Comparison of ENCODE assay signal across 22 cellular contexts in genomic region chr9:129646252-129646651, GRCh38. TPM values are rescaled to one million over a fixed set of nuclear protein-coding genes. Genes with fewer than 3 reads are reported as not detected.
DNase-seq lines count a peak whose midpoint lies in the region; ATAC-seq, FAIRE-seq and TF ChIP-seq lines count a peak whose summit lies in the region.
"Had no signal": no experiment of that assay in that cellular context is flagged by ENCODE, and none has a peak within 500 bp of the region (broad histone marks: within the 10 kb centered on the region; RNA-seq: fewer than 3 reads in every experiment).

No MANE protein-coding gene starts in this region.

- no peak for TF ChIP-seq RAD21 in HepG2 (CRISPR knock-in tag; IDR thresholded peaks at IDR 0.05)

- peak overlapping the region; percentile 49 for H3K27ac Mint-ChIP-seq in activated CD4-positive, alpha-beta T cell treated with anti-CD3 and anti-CD28 coated beads for 36 hours
- no peak overlapping the region for H3K27ac Mint-ChIP-seq in neural crest cell (ENCODE audit: unreplicated experiment)
- H3K27ac Mint-ChIP-seq: HFFc6 had no signal

- peaks cover 4% of the 10 kb centered on the region for H3K79me2 ChIP-seq in HepG2 (ENCODE audit: insufficient read depth, low read length)

- H3K4me1 Mint-ChIP-seq in activated CD4-positive, alpha-beta T cell treated with anti-CD3 and anti-CD28 coated beads for 36 hours = peaks cover 2% of the 10 kb centered on the region
- H3K4me1 Mint-ChIP-seq in neural crest cell = peaks cover 22% of the 10 kb centered on the region

- no peak overlapping the region for H3K4me3 ChIP-seq in HepG2 (replicated peaks in 1 of 3; ENCODE audit: insufficient read depth in 1 of 3, low read depth in 2 of 3, low read length in 3 of 3)
- H3K4me3 ChIP-seq in right lobe of liver = no peak overlapping the region
- H3K4me3 ChIP-seq: A549, K562 had no signal

- POLR2A ChIA-PET in activated CD4-positive, alpha-beta T cell treated with anti-CD3 and anti-CD28 coated beads for 36 hours (lab: Charles Lee) = no interaction called here
- POLR2A ChIA-PET in HepG2 (lab: Yijun Ruan, JAX) = no interaction called here

- H3K36me3 Mint-ChIP-seq in activated CD4-positive, alpha-beta T cell treated with anti-CD3 and anti-CD28 coated beads for 36 hours (ENCODE audit: low read depth) = no peaks in the 10 kb centered on the region
- no peaks in the 10 kb centered on the region for H3K36me3 Mint-ChIP-seq in neural crest cell (ENCODE audit: low read depth)

- TF ChIP-seq EP300 in HepG2 (IDR thresholded peaks at IDR 0.05; ENCODE audit: low read depth in 2 of 2, low read length in 2 of 2) = no peak
- TF ChIP-seq EP300 in HepG2 (CRISPR knock-in tag; IDR thresholded peaks at IDR 0.05; ENCODE audit: borderline replicate concordance) = no peak

- no peak overlapping the region for H3K27ac ChIP-seq in HepG2 (ENCODE audit: extremely low read length, insufficient read depth, low read length)
- H3K27ac ChIP-seq in right lobe of liver = no peak overlapping the region
- H3K27ac ChIP-seq: 22Rv1, A549, C4-2B, HL-60 had no signal

- no peak overlapping the region for H3K9ac ChIP-seq in HepG2 (ENCODE audit: insufficient read depth, low read depth, low read length)

- no peak overlapping the region for H2AFZ ChIP-seq in HepG2 (ENCODE audit: low read length)

- in situ Hi-C loops in HepG2 (cut with HindIII; ENCODE audit: extremely low pct_ligation_motif_present, low pct_unique_long_range_greater_than_20kb) = loop anchor here (10.0 kb wide), 1 partner anchor 139 kb away; no protein-coding TSS in a partner anchor

- FAIRE-seq in HepG2 (lab: Jason Lieb, UNC) = no peak
- FAIRE-seq: A549, H1, K562 had no signal

- WGBS in HepG2 (ENCODE audit: low lambda C conversion rate) = 74% methylated on average over 2 of the region's 12 CpGs
- 63% methylated on average over 6 of the region's 12 CpGs for WGBS in right lobe of liver (ENCODE audit: insufficient coverage, low coverage, low lambda C conversion rate, missing lambda C conversion rate)

- CTCF ChIA-PET in activated CD4-positive, alpha-beta T cell treated with anti-CD3 and anti-CD28 coated beads for 36 hours (lab: Charles Lee) = no interaction called here
- CTCF ChIA-PET in HepG2 (lab: Yijun Ruan, JAX; ENCODE audit: low intra/inter-chr PET ratio, low total read pairs) = no interaction called here

- intact Hi-C loops in activated CD4-positive, alpha-beta T cell treated with anti-CD3 and anti-CD28 coated beads for 36 hours (cut with DNase I, micrococcal nuclease) = loop anchor here (10.0 kb wide), 2 partner anchors 79 to 409 kb away; partner anchors contain the start of gene GPR107 (in 1 of the 2)
- intact Hi-C loops in HepG2 (cut with micrococcal nuclease; ENCODE audit: unreplicated experiment) (no loop called here), right lobe of liver (cut with DNase I) (loop anchor here (10.0 kb wide), 1 partner anchor 139 kb away; no protein-coding TSS in a partner anchor)

- TF ChIP-seq POLR2A in HepG2 (IDR thresholded peaks at IDR 0.05; ENCODE audit: insufficient read depth in 1 of 2, low read depth in 2 of 2, low read length in 2 of 2) (no peak), right lobe of liver (IDR thresholded peaks at IDR 0.05) (no peak)

- H3K4me1 ChIP-seq in HepG2 (ENCODE audit: insufficient read depth, low read length) = peaks cover 20% of the 10 kb centered on the region
- peaks cover 0 to 2% (median under 1%) of the 10 kb centered on the region in 4 donors for H3K4me1 ChIP-seq in right lobe of liver

- no peaks in the 10 kb centered on the region for H3K27me3 Mint-ChIP-seq in activated CD4-positive, alpha-beta T cell treated with anti-CD3 and anti-CD28 coated beads for 36 hours
- H3K27me3 Mint-ChIP-seq in neural crest cell (ENCODE audit: low read depth) = no peaks in the 10 kb centered on the region

- no peak overlapping the region for H3K4me3 Mint-ChIP-seq in activated CD4-positive, alpha-beta T cell treated with anti-CD3 and anti-CD28 coated beads for 36 hours
- H3K4me3 Mint-ChIP-seq in neural crest cell = peak overlapping the region; percentile 42
- H3K4me3 Mint-ChIP-seq: HFFc6 had no signal

- peaks cover 5% of the 10 kb centered on the region; the same call in 1 of the 2 replicates for H4K20me1 ChIP-seq in HepG2 (ENCODE audit: insufficient read depth, low read length)

- no peak for TF ChIP-seq CTCF in HepG2 (CRISPR knock-in tag; IDR thresholded peaks at IDR 0.05)
- no peak for TF ChIP-seq CTCF in right lobe of liver (IDR thresholded peaks at IDR 0.05)
- no peak for TF ChIP-seq CTCF in neural crest cell (conservative IDR thresholded peaks at IDR 0.05)

- no peaks in the 10 kb centered on the region for H3K36me3 ChIP-seq in HepG2 (replicated peaks in 1 of 2; ENCODE audit: control insufficient read depth in 1 of 2, insufficient read depth in 2 of 2, low read length in 2 of 2)
- no peaks in the 10 kb centered on the region for H3K36me3 ChIP-seq in right lobe of liver

- no peaks in the 10 kb centered on the region for H3K9me3 ChIP-seq in HepG2 (ENCODE audit: low read length)
- H3K9me3 ChIP-seq in right lobe of liver = no peaks in the 10 kb centered on the region
- H3K9me3 ChIP-seq: A549 had no signal

- no peaks in the 10 kb centered on the region for H3K9me3 Mint-ChIP-seq in activated CD4-positive, alpha-beta T cell treated with anti-CD3 and anti-CD28 coated beads for 36 hours (ENCODE audit: low read depth)
- H3K9me3 Mint-ChIP-seq in neural crest cell = no peaks in the 10 kb centered on the region
- H3K9me3 Mint-ChIP-seq: CD4-positive, alpha-beta memory T cell; HFFc6 had no signal

- ATAC-seq in activated CD4-positive, alpha-beta T cell treated with anti-CD3 and anti-CD28 coated beads for 36 hours = no peak
- ATAC-seq in HepG2 = no peak
- no peak for ATAC-seq in right lobe of liver
- ATAC-seq: A549, K562 had no signal

- peaks cover 10 to 46% of the 10 kb centered on the region in 2 experiments for H3K27me3 ChIP-seq in HepG2 (ENCODE audit: control insufficient read depth in 1 of 2, insufficient read depth in 2 of 2, low read length in 2 of 2)
- H3K27me3 ChIP-seq in right lobe of liver = no peaks in the 10 kb centered on the region

- DNase-seq in activated CD4-positive, alpha-beta T cell treated with anti-CD3 and anti-CD28 coated beads for 36 hours = no peak
- DNase-seq in activated CD4-positive, alpha-beta T cell treated with anti-CD3 and anti-CD28 coated beads for 4 hours = no peak
- DNase-seq in HepG2 (ENCODE audit: low spot score) = no peak
- no peak for DNase-seq in right lobe of liver
- no peak for DNase-seq in neural crest cell (ENCODE audit: low read depth, low spot score)
- no peak for DNase-seq in RKO (ENCODE audit: low spot score)
- DNase-seq in nucleus accumbens (lab: John Stamatoyannopoulos, UW) = no peak
- DNase-seq: AML-193; CD4-positive, alpha-beta memory T cell; DMS153; DMS79 treated with DMSO at 0.1 percent for 48 hours; GF-D8; HCEC 1CT; HFFc6; IMR-90 had no signal

- H3K4me2 ChIP-seq in HepG2 (ENCODE audit: low read depth, low read length) = no peak overlapping the region
- H3K4me2 ChIP-seq: A549 had no signal

- BruUV-seq in HepG2 (replicated peaks; lab: Mats Ljungman, UMichigan) = no TSS peak

RNA-seq across cellular contexts. Expression of gene ASB6, which starts 4.3 kb away (rescaled TPM):
- total RNA-seq in activated CD4-positive, alpha-beta T cell treated with anti-CD3 and anti-CD28 coated beads for 36 hours = 10 to 100 TPM; 13.4 to 15.0 TPM
- total RNA-seq in HepG2 (2016; rRNA removed; fragmentation: Illumina TruSeq; extraction: Trizol) = 8.2 and 8.3 TPM in 2 replicates
- total RNA-seq in HepG2 (2016; cell fraction: cytosol; rRNA removed; fragmentation: Illumina TruSeq; extraction: Trizol; ENCODE audit: low read depth) = 1.6 and 1.8 TPM in 2 replicates
- 6.6 and 9.5 TPM in 2 replicates for total RNA-seq in HepG2 (2016; cell fraction: insoluble cytoplasmic fraction; rRNA removed; fragmentation: Illumina TruSeq; extraction: Trizol)
- 5.0 and 6.5 TPM in 2 replicates for total RNA-seq in HepG2 (2016; cell fraction: membrane; rRNA removed; fragmentation: Illumina TruSeq; extraction: Trizol)
- 7.3 TPM in 2 replicates for total RNA-seq in HepG2 (2016; cell fraction: nucleus; rRNA removed; fragmentation: Illumina TruSeq; extraction: Trizol)
- polyA plus RNA-seq in HepG2 (2011; rRNA removed) = 8.4 and 10.8 TPM in 2 replicates
- 6.1 and 7.8 TPM in 2 replicates for polyA plus RNA-seq in HepG2 (2011; cell fraction: cytosol; rRNA removed)
- polyA plus RNA-seq in HepG2 (2011; cell fraction: nucleus; rRNA removed) = 22.8 and 23.1 TPM in 2 replicates
- polyA plus RNA-seq in HepG2 (2012) = 4.2 and 5.8 TPM in 2 replicates
- polyA plus RNA-seq in HepG2 (2016; cell fraction: cytosol; fragmentation: Illumina TruSeq; extraction: Trizol; ENCODE audit: low read depth) = 1.0 and 1.8 TPM in 2 replicates
- 7.0 and 8.8 TPM in 2 replicates for polyA plus RNA-seq in HepG2 (2016; cell fraction: insoluble cytoplasmic fraction; fragmentation: Illumina TruSeq; extraction: Trizol; ENCODE audit: low read depth)
- polyA plus RNA-seq in HepG2 (2016; cell fraction: membrane; fragmentation: Illumina TruSeq; extraction: Trizol; ENCODE audit: low read depth) = 3.2 TPM in 2 replicates
- 17.2 and 17.7 TPM in 2 replicates for polyA plus RNA-seq in HepG2 (2016; cell fraction: nucleus; fragmentation: Illumina TruSeq; extraction: Trizol; ENCODE audit: insufficient read depth, low read depth)
- 10.0 and 29.3 TPM in 2 replicates for polyA minus RNA-seq in HepG2 (2011; rRNA and poly(A)+ RNA removed; ENCODE audit: low replicate concordance)
- 2.7 and 3.2 TPM in 2 replicates for polyA minus RNA-seq in HepG2 (2011; cell fraction: cytosol; rRNA and poly(A)+ RNA removed)
- 5.0 and 5.6 TPM in 2 replicates for polyA minus RNA-seq in HepG2 (2011; cell fraction: nucleus; rRNA and poly(A)+ RNA removed)
- total RNA-seq in right lobe of liver = 1 to 10 TPM; 4.5 to 9.5 (median 5.4) TPM
- total RNA-seq in neural crest cell = 20.9 and 21.9 TPM in 2 replicates

RNA-seq across cellular contexts. Expression of gene PRRX2, which starts 19.2 kb away (rescaled TPM):
- total RNA-seq in activated CD4-positive, alpha-beta T cell treated with anti-CD3 and anti-CD28 coated beads for 36 hours = under 1 TPM; 0.49 to 0.57 TPM
- total RNA-seq in HepG2 (2016; rRNA removed; fragmentation: Illumina TruSeq; extraction: Trizol) (not detected in 2 replicates), right lobe of liver (not detected), neural crest cell (0.65 and 0.68 TPM in 2 replicates)
- total RNA-seq in HepG2 (2016; cell fraction: cytosol; rRNA removed; fragmentation: Illumina TruSeq; extraction: Trizol; ENCODE audit: low read depth) = not detected in 2 replicates
- total RNA-seq in HepG2 (2016; cell fraction: insoluble cytoplasmic fraction; rRNA removed; fragmentation: Illumina TruSeq; extraction: Trizol) = not detected in 2 replicates
- total RNA-seq in HepG2 (2016; cell fraction: membrane; rRNA removed; fragmentation: Illumina TruSeq; extraction: Trizol) = not detected in 2 replicates
- total RNA-seq in HepG2 (2016; cell fraction: nucleus; rRNA removed; fragmentation: Illumina TruSeq; extraction: Trizol) = not detected in 2 replicates
- 0.05 TPM in 1 of 2 replicates, not detected in the other for polyA plus RNA-seq in HepG2 (2011; rRNA removed)
- not detected in 2 replicates for polyA plus RNA-seq in HepG2 (2011; cell fraction: cytosol; rRNA removed)
- polyA plus RNA-seq in HepG2 (2011; cell fraction: nucleus; rRNA removed) = not detected in 2 replicates
- polyA plus RNA-seq in HepG2 (2012) = not detected in 2 replicates
- not detected in 2 replicates for polyA plus RNA-seq in HepG2 (2016; cell fraction: cytosol; fragmentation: Illumina TruSeq; extraction: Trizol; ENCODE audit: low read depth)
- polyA plus RNA-seq in HepG2 (2016; cell fraction: insoluble cytoplasmic fraction; fragmentation: Illumina TruSeq; extraction: Trizol; ENCODE audit: low read depth) = not detected in 2 replicates
- polyA plus RNA-seq in HepG2 (2016; cell fraction: membrane; fragmentation: Illumina TruSeq; extraction: Trizol; ENCODE audit: low read depth) = not detected in 2 replicates
- not detected in 2 replicates for polyA plus RNA-seq in HepG2 (2016; cell fraction: nucleus; fragmentation: Illumina TruSeq; extraction: Trizol; ENCODE audit: insufficient read depth, low read depth)
- polyA minus RNA-seq in HepG2 (2011; rRNA and poly(A)+ RNA removed; ENCODE audit: low replicate concordance) = not detected in 2 replicates
- polyA minus RNA-seq in HepG2 (2011; cell fraction: cytosol; rRNA and poly(A)+ RNA removed) = not detected in 2 replicates
- not detected in 2 replicates for polyA minus RNA-seq in HepG2 (2011; cell fraction: nucleus; rRNA and poly(A)+ RNA removed)
- total RNA-seq: CD4-positive, alpha-beta memory T cell; HT1080; K562 had no signal
- polyA plus RNA-seq: CD4-positive, alpha-beta memory T cell had no signal

RNA-seq across cellular contexts. Expression of gene NTMT1, which starts 20.3 kb away (rescaled TPM):
- 10 to 100 TPM; 50.1 to 69.2 TPM for total RNA-seq in activated CD4-positive, alpha-beta T cell treated with anti-CD3 and anti-CD28 coated beads for 36 hours
- total RNA-seq in HepG2 (2016; rRNA removed; fragmentation: Illumina TruSeq; extraction: Trizol) (51.0 and 53.8 TPM in 2 replicates), right lobe of liver (10 to 100 TPM; 15.6 to 28.3 (median 20.7) TPM), neural crest cell (50.9 and 51.8 TPM in 2 replicates)
- total RNA-seq in HepG2 (2016; cell fraction: cytosol; rRNA removed; fragmentation: Illumina TruSeq; extraction: Trizol; ENCODE audit: low read depth) = 18.8 and 21.6 TPM in 2 replicates
- 51.4 and 52.7 TPM in 2 replicates for total RNA-seq in HepG2 (2016; cell fraction: insoluble cytoplasmic fraction; rRNA removed; fragmentation: Illumina TruSeq; extraction: Trizol)
- total RNA-seq in HepG2 (2016; cell fraction: membrane; rRNA removed; fragmentation: Illumina TruSeq; extraction: Trizol) = 27.5 and 28.2 TPM in 2 replicates
- 24.5 and 26.0 TPM in 2 replicates for total RNA-seq in HepG2 (2016; cell fraction: nucleus; rRNA removed; fragmentation: Illumina TruSeq; extraction: Trizol)
- polyA plus RNA-seq in HepG2 (2011; rRNA removed) = 49.1 and 52.7 TPM in 2 replicates
- 51.6 and 54.5 TPM in 2 replicates for polyA plus RNA-seq in HepG2 (2011; cell fraction: cytosol; rRNA removed)
- 33.4 and 35.2 TPM in 2 replicates for polyA plus RNA-seq in HepG2 (2011; cell fraction: nucleus; rRNA removed)
- polyA plus RNA-seq in HepG2 (2012) = 25.7 and 35.9 TPM in 2 replicates
- 25.5 and 33.2 TPM in 2 replicates for polyA plus RNA-seq in HepG2 (2016; cell fraction: cytosol; fragmentation: Illumina TruSeq; extraction: Trizol; ENCODE audit: low read depth)
- polyA plus RNA-seq in HepG2 (2016; cell fraction: insoluble cytoplasmic fraction; fragmentation: Illumina TruSeq; extraction: Trizol; ENCODE audit: low read depth) = 70.9 and 81.2 TPM in 2 replicates
- 24.8 and 34.0 TPM in 2 replicates for polyA plus RNA-seq in HepG2 (2016; cell fraction: membrane; fragmentation: Illumina TruSeq; extraction: Trizol; ENCODE audit: low read depth)
- 54.6 and 61.5 TPM in 2 replicates for polyA plus RNA-seq in HepG2 (2016; cell fraction: nucleus; fragmentation: Illumina TruSeq; extraction: Trizol; ENCODE audit: insufficient read depth, low read depth)
- polyA minus RNA-seq in HepG2 (2011; rRNA and poly(A)+ RNA removed; ENCODE audit: low replicate concordance) = 26.8 and 119 TPM in 2 replicates
- 14.8 and 17.0 TPM in 2 replicates for polyA minus RNA-seq in HepG2 (2011; cell fraction: cytosol; rRNA and poly(A)+ RNA removed)
- 15.9 and 18.4 TPM in 2 replicates for polyA minus RNA-seq in HepG2 (2011; cell fraction: nucleus; rRNA and poly(A)+ RNA removed)

RNA-seq across cellular contexts. Expression of gene C9orf50, which starts 25.4 kb away (rescaled TPM):
- total RNA-seq in activated CD4-positive, alpha-beta T cell treated with anti-CD3 and anti-CD28 coated beads for 36 hours = not detected
- not detected in 2 replicates for total RNA-seq in HepG2 (2016; rRNA removed; fragmentation: Illumina TruSeq; extraction: Trizol)
- not detected in 2 replicates for total RNA-seq in HepG2 (2016; cell fraction: cytosol; rRNA removed; fragmentation: Illumina TruSeq; extraction: Trizol; ENCODE audit: low read depth)
- not detected in 2 replicates for total RNA-seq in HepG2 (2016; cell fraction: insoluble cytoplasmic fraction; rRNA removed; fragmentation: Illumina TruSeq; extraction: Trizol)
- total RNA-seq in HepG2 (2016; cell fraction: membrane; rRNA removed; fragmentation: Illumina TruSeq; extraction: Trizol) = not detected in 2 replicates
- not detected in 2 replicates for total RNA-seq in HepG2 (2016; cell fraction: nucleus; rRNA removed; fragmentation: Illumina TruSeq; extraction: Trizol)
- not detected in 2 replicates for polyA plus RNA-seq in HepG2 (2011; rRNA removed)
- not detected in 2 replicates for polyA plus RNA-seq in HepG2 (2011; cell fraction: cytosol; rRNA removed)
- polyA plus RNA-seq in HepG2 (2011; cell fraction: nucleus; rRNA removed) = 0.10 TPM in 1 of 2 replicates, not detected in the other
- not detected in 2 replicates for polyA plus RNA-seq in HepG2 (2012)
- not detected in 2 replicates for polyA plus RNA-seq in HepG2 (2016; cell fraction: cytosol; fragmentation: Illumina TruSeq; extraction: Trizol; ENCODE audit: low read depth)
- polyA plus RNA-seq in HepG2 (2016; cell fraction: insoluble cytoplasmic fraction; fragmentation: Illumina TruSeq; extraction: Trizol; ENCODE audit: low read depth) = not detected in 2 replicates
- not detected in 2 replicates for polyA plus RNA-seq in HepG2 (2016; cell fraction: membrane; fragmentation: Illumina TruSeq; extraction: Trizol; ENCODE audit: low read depth)
- not detected in 2 replicates for polyA plus RNA-seq in HepG2 (2016; cell fraction: nucleus; fragmentation: Illumina TruSeq; extraction: Trizol; ENCODE audit: insufficient read depth, low read depth)
- not detected in 2 replicates for polyA minus RNA-seq in HepG2 (2011; rRNA and poly(A)+ RNA removed; ENCODE audit: low replicate concordance)
- not detected in 2 replicates for polyA minus RNA-seq in HepG2 (2011; cell fraction: cytosol; rRNA and poly(A)+ RNA removed)
- not detected in 2 replicates for polyA minus RNA-seq in HepG2 (2011; cell fraction: nucleus; rRNA and poly(A)+ RNA removed)
- total RNA-seq in right lobe of liver = not detected
- total RNA-seq in neural crest cell = 0.26 and 0.27 TPM in 2 replicates
- total RNA-seq: CD4-positive, alpha-beta memory T cell; H1; HT1080; IMR-90; K562 had no signal
- polyA plus RNA-seq: CD4-positive, alpha-beta memory T cell; H1; K562 had no signal
